ENCODE assay signal across 8 cellular contexts in the genomic region with DNA sequence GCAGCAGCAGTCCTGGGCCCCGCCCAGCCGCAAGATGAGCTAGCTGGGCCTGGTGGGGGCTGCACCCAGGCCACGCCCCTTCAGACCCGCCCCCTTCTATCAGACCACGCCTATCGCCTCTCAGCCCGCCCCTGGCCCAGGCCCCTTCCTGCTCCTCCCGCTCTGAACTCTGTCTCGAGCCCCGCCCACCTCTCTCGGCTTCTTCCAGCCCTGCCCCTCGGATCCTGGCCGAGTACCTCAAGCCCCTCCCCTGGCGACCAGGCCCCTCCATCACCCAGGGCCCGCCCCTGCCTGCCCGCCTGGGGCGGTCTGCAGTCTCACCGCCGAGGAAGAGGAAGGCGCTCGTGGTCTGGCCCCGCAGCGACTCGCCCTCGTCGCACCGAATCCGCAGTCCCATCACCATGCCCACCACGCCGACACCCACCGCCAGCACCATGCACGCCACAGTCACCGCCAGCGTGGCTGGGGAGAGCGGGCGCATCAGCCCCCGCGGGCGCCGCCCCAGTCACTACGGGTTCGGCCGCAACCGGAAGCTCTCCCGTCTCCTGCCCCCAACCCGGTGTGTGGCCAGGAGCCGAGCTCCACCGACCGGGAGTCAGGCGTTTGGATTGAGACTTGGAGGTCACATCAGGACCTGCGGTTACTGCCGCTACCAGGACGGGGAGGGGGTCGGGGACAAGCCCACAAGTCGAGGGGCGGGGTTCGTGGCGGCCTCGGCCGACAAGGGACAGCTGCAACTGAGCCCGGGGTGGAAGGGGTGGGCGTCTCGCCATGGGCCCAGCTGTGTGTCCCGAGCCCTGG. TPM values are rescaled to one million over a fixed set of nuclear protein-coding genes. Genes with fewer than 3 reads are reported as not detected.
DNase-seq lines count a peak whose midpoint lies in the region; TF ChIP-seq lines count a peak whose summit lies in the region.

No MANE protein-coding gene starts in this region.

- H3K4me3 ChIP-seq in GM08714 (ENCODE audit: low read length) = peak overlapping the region; percentile 89; the same call in 1 of the 2 replicates
- H3K4me3 ChIP-seq in brain microvascular endothelial cell (ENCODE audit: low read depth, low read length) = peak overlapping the region; percentile 74
- peak overlapping the region; percentile 84 for H3K4me3 ChIP-seq in iPS-11a (ENCODE audit: low read depth, low read length)
- peak overlapping the region; percentile 94 for H3K4me3 ChIP-seq in skeletal muscle cell (ENCODE audit: low read depth, low read length)

- no peaks in the 10 kb centered on the region for H3K27me3 ChIP-seq in brain microvascular endothelial cell (replicated peaks)

- H3K27me3 Mint-ChIP-seq in HFFc6 (ENCODE audit: insufficient read depth) = peaks cover 13% of the 10 kb centered on the region

- in situ Hi-C loops in brain microvascular endothelial cell (cut with HindIII; ENCODE audit: low pct_ligation_motif_present, low sequenced_read_pairs) = no loop called here

- no peaks in the 10 kb centered on the region for H3K9me3 Mint-ChIP-seq in HFFc6

- H3K36me3 ChIP-seq in brain microvascular endothelial cell (replicated peaks) = no peaks in the 10 kb centered on the region

- DNase-seq in HFFc6 (peak; percentile 99), NCI-H1092 (lab: John Stamatoyannopoulos, UW) (peak; percentile 90), UCSD-AML1 (lab: John Stamatoyannopoulos, UW; ENCODE audit: unreplicated experiment) (peak; percentile 99), brain microvascular endothelial cell (peak; percentile 99), skeletal muscle cell (ENCODE audit: low read depth) (peak; percentile 94), NCI-H187 (lab: John Stamatoyannopoulos, UW) (no peak)

- H3K4me1 Mint-ChIP-seq in HFFc6 (ENCODE audit: low read depth) = peaks cover 39% of the 10 kb centered on the region

- TF ChIP-seq CTCF in HFFc6 (IDR thresholded peaks at IDR 0.05) (0 out of 2 replicates have a peak, but pooled peaks have one; percentile 10), brain microvascular endothelial cell (IDR thresholded peaks at IDR 0.05; ENCODE audit: low read depth, low read length, missing control alignments) (no peak)

- H3K27ac Mint-ChIP-seq in HFFc6 = peak overlapping the region; percentile 97

- H3K36me3 Mint-ChIP-seq in HFFc6 (ENCODE audit: low read depth) = peaks cover 5% of the 10 kb centered on the region; the same call in 1 of the 2 replicates

- H3K27ac ChIP-seq in brain microvascular endothelial cell = peak overlapping the region; percentile 83

- H3K4me3 Mint-ChIP-seq in HFFc6 = peak overlapping the region; percentile 97

RNA-seq across cellular contexts. Expression of gene CLDND2, which starts 1.0 kb away (rescaled TPM):
- 1 to 10 TPM in 3 of 6 experiments, under 1 TPM in 3; 0.60 to 2.3 (median 0.94) TPM for total RNA-seq in HFFc6 (2021; fragmentation: NEBNext Ultra II Directional; extraction: Animal tissue kit (Norgen Biotek cat#: 25700))

RNA-seq across cellular contexts. Expression of gene ETFB, which starts 1.6 kb away (rescaled TPM):
- 100 to 1,000 TPM; 109 to 157 (median 132) TPM for total RNA-seq in HFFc6 (2021; fragmentation: NEBNext Ultra II Directional; extraction: Animal tissue kit (Norgen Biotek cat#: 25700))

RNA-seq across cellular contexts. Expression of gene NKG7, which starts 4.7 kb away (rescaled TPM):
- total RNA-seq in HFFc6 (2021; fragmentation: NEBNext Ultra II Directional; extraction: Animal tissue kit (Norgen Biotek cat#: 25700)) = not detected

RNA-seq across cellular contexts. Expression of gene LIM2, which starts 20.0 kb away (rescaled TPM):
- total RNA-seq in HFFc6 (2021; fragmentation: NEBNext Ultra II Directional; extraction: Animal tissue kit (Norgen Biotek cat#: 25700)) = not detected

RNA-seq across cellular contexts. Expression of gene C19orf84, which starts 22.6 kb away (rescaled TPM):
- not detected for total RNA-seq in HFFc6 (2021; fragmentation: NEBNext Ultra II Directional; extraction: Animal tissue kit (Norgen Biotek cat#: 25700))

Comparison
In these comparisons a context has a peak if more than half of its experiments do, and no peak if none do; other contexts are left out.
1. DNase-seq: peak in HFFc6 (single experiment), NCI-H1092 (single experiment), UCSD-AML1 (single experiment), brain microvascular endothelial cell (single experiment) and skeletal muscle cell (single experiment); none in NCI-H187 (0 of 2).
2. Peak in every context shown above with its lines, with median percentiles within 50 percentile points of each other: H3K4me3 ChIP-seq.